19 cellular contexts compared by ENCODE assay signal in genomic region chr10:63171255-63171654, GRCh38. TPM values are rescaled to one million over a fixed set of nuclear protein-coding genes. Genes with fewer than 3 reads are reported as not detected.
DNase-seq lines count a peak whose midpoint lies in the region; ATAC-seq and TF ChIP-seq lines count a peak whose summit lies in the region.
"Had no signal": no experiment of that assay in that cellular context is flagged by ENCODE, and none has a peak within 500 bp of the region (broad histone marks: within the 10 kb centered on the region; RNA-seq: fewer than 3 reads in every experiment).

No MANE protein-coding gene starts in this region.

- no peaks in the 10 kb centered on the region for H3K27me3 Mint-ChIP-seq in activated CD4-positive, alpha-beta memory T cell treated with anti-CD3 and anti-CD28 coated beads, Interleukin-2, amount 10 ng/mL, durations not matched to agents 7 days and 5 days
- H3K27me3 Mint-ChIP-seq in activated CD4-positive, alpha-beta memory T cell treated with anti-CD3 and anti-CD28 coated beads for 36 hours: no peaks in the 10 kb centered on the region
- no peaks in the 10 kb centered on the region for H3K27me3 Mint-ChIP-seq in IgD-negative memory B cell
- no peaks in the 10 kb centered on the region for H3K27me3 Mint-ChIP-seq in activated T-helper 2 cell treated with anti-CD3 and anti-CD28 coated beads, Interferon-gamma antibody, Interleukin-2, Interleukin-4, amounts not matched to agents 10 μg/mL and 5 μg/mL and 100 μg/mL, durations not matched to agents 14 hours and 24 hours and 36 hours (ENCODE audit: low read depth)

- H3K4me1 ChIP-seq in cardiac muscle cell (ENCODE audit: low read depth) (peaks cover 33% of the 10 kb centered on the region), smooth muscle cell (ENCODE audit: low read depth) (no peaks in the 10 kb centered on the region)

- ATAC-seq in GM21825 (IDR thresholded peaks at IDR 0.05; ENCODE audit: unreplicated experiment): no peak
- ATAC-seq: GM23338, left lobe of liver, right lobe of liver had no signal

- peak overlapping the region; percentile 45 for H3K27ac Mint-ChIP-seq in activated CD4-positive, alpha-beta memory T cell treated with anti-CD3 and anti-CD28 coated beads, Interleukin-2, amount 10 ng/mL, durations not matched to agents 7 days and 5 days
- H3K27ac Mint-ChIP-seq in activated CD4-positive, alpha-beta memory T cell treated with anti-CD3 and anti-CD28 coated beads for 36 hours: no peak overlapping the region
- peak overlapping the region in 2 of 3 donors; percentile 35 to 39 for H3K27ac Mint-ChIP-seq in IgD-negative memory B cell
- H3K27ac Mint-ChIP-seq in activated T-helper 2 cell treated with anti-CD3 and anti-CD28 coated beads, Interferon-gamma antibody, Interleukin-2, Interleukin-4, amounts not matched to agents 10 μg/mL and 5 μg/mL and 100 μg/mL, durations not matched to agents 14 hours and 24 hours and 36 hours: no peak overlapping the region
- H3K27ac Mint-ChIP-seq: GM23338 had no signal

- no peak overlapping the region for H3K4me2 ChIP-seq in smooth muscle cell
- H3K4me2 ChIP-seq: BLaER1, GM23338 had no signal

- no peak for TF ChIP-seq CTCF in cardiac muscle cell (IDR thresholded peaks at IDR 0.05; ENCODE audit: low read depth, low read length)
- no peak for TF ChIP-seq CTCF in smooth muscle cell (IDR thresholded peaks at IDR 0.05; ENCODE audit: borderline replicate concordance, insufficient read depth, poor library complexity, severe bottlenecking)

- H3K79me2 ChIP-seq in smooth muscle cell (ENCODE audit: low read depth): peaks cover 8% of the 10 kb centered on the region

- peaks cover 81% of the 10 kb centered on the region for H3K36me3 Mint-ChIP-seq in activated CD4-positive, alpha-beta memory T cell treated with anti-CD3 and anti-CD28 coated beads, Interleukin-2, amount 10 ng/mL, durations not matched to agents 7 days and 5 days (ENCODE audit: low read depth)
- peaks cover 48% of the 10 kb centered on the region for H3K36me3 Mint-ChIP-seq in activated CD4-positive, alpha-beta memory T cell treated with anti-CD3 and anti-CD28 coated beads for 36 hours
- peaks cover 6% of the 10 kb centered on the region for H3K36me3 Mint-ChIP-seq in IgD-negative memory B cell
- peaks cover 79% of the 10 kb centered on the region for H3K36me3 Mint-ChIP-seq in activated T-helper 2 cell treated with anti-CD3 and anti-CD28 coated beads, Interferon-gamma antibody, Interleukin-2, Interleukin-4, amounts not matched to agents 10 μg/mL and 5 μg/mL and 100 μg/mL, durations not matched to agents 14 hours and 24 hours and 36 hours (ENCODE audit: low read depth)

- H3K4me3 ChIP-seq in cardiac muscle cell: no peak overlapping the region
- H3K4me3 ChIP-seq in smooth muscle cell: no peak overlapping the region
- H3K4me3 ChIP-seq: BLaER1, GM23338, right lobe of liver, stomach had no signal

- H3F3A ChIP-seq in smooth muscle cell (ENCODE audit: low read depth): peaks cover 5% of the 10 kb centered on the region

- H3K4me1 Mint-ChIP-seq in activated CD4-positive, alpha-beta memory T cell treated with anti-CD3 and anti-CD28 coated beads, Interleukin-2, amount 10 ng/mL, durations not matched to agents 7 days and 5 days: peaks cover 66% of the 10 kb centered on the region
- peaks cover 47% of the 10 kb centered on the region for H3K4me1 Mint-ChIP-seq in activated CD4-positive, alpha-beta memory T cell treated with anti-CD3 and anti-CD28 coated beads for 36 hours (ENCODE audit: low read depth)
- H3K4me1 Mint-ChIP-seq in IgD-negative memory B cell: peaks cover 21 to 33% (median 22%) of the 10 kb centered on the region in 3 donors
- H3K4me1 Mint-ChIP-seq in activated T-helper 2 cell treated with anti-CD3 and anti-CD28 coated beads, Interferon-gamma antibody, Interleukin-2, Interleukin-4, amounts not matched to agents 10 μg/mL and 5 μg/mL and 100 μg/mL, durations not matched to agents 14 hours and 24 hours and 36 hours (ENCODE audit: low read depth): peaks cover 55% of the 10 kb centered on the region

- no peak overlapping the region for H3K4me3 Mint-ChIP-seq in activated CD4-positive, alpha-beta memory T cell treated with anti-CD3 and anti-CD28 coated beads, Interleukin-2, amount 10 ng/mL, durations not matched to agents 7 days and 5 days
- H3K4me3 Mint-ChIP-seq in activated CD4-positive, alpha-beta memory T cell treated with anti-CD3 and anti-CD28 coated beads for 36 hours: no peak overlapping the region
- no peak overlapping the region for H3K4me3 Mint-ChIP-seq in IgD-negative memory B cell
- H3K4me3 Mint-ChIP-seq in activated T-helper 2 cell treated with anti-CD3 and anti-CD28 coated beads, Interferon-gamma antibody, Interleukin-2, Interleukin-4, amounts not matched to agents 10 μg/mL and 5 μg/mL and 100 μg/mL, durations not matched to agents 14 hours and 24 hours and 36 hours (ENCODE audit: low read depth): no peak overlapping the region
- H3K4me3 Mint-ChIP-seq: GM23338 had no signal

- H2AFZ ChIP-seq in smooth muscle cell (ENCODE audit: low read depth): no peak overlapping the region
- H2AFZ ChIP-seq: GM23338 had no signal

- 71% methylated on average over 1 of the region's 1 CpG for WGBS in smooth muscle cell (ENCODE audit: low lambda C conversion rate)

- H3K9ac ChIP-seq in smooth muscle cell (ENCODE audit: low read depth): no peak overlapping the region
- H3K9ac ChIP-seq: BLaER1 had no signal

- no peak for DNase-seq in activated CD4-positive, alpha-beta memory T cell treated with anti-CD3 and anti-CD28 coated beads, Interleukin-2, amount 10 ng/mL, durations not matched to agents 7 days and 5 days
- DNase-seq in activated CD4-positive, alpha-beta memory T cell treated with anti-CD3 and anti-CD28 coated beads for 36 hours: no peak
- DNase-seq in cardiac muscle cell (ENCODE audit: low read depth in 1 of 2, low spot score in 1 of 2) (peak in 1 of 2 donors; percentile 61), smooth muscle cell (lab: John Stamatoyannopoulos, UW; ENCODE audit: unreplicated experiment) (no peak), foreskin melanocyte (no peak)
- no peak for DNase-seq in activated T-helper 2 cell treated with anti-CD3 and anti-CD28 coated beads, Interferon-gamma antibody, Interleukin-2, Interleukin-4, amounts not matched to agents 10 μg/mL and 5 μg/mL and 100 μg/mL, durations not matched to agents 14 hours and 24 hours and 36 hours (ENCODE audit: low spot score)
- DNase-seq: activated CD4-positive, alpha-beta T cell treated with anti-CD3 and anti-CD28 coated beads, Interleukin-2, amount 50 U/mL, for 48 hours; anterior cingulate cortex; effector memory CD4-positive, alpha-beta T cell; NCI-H1417 treated with DMSO at 0.1 percent for 48 hours; NCI-H524 treated with DMSO at 0.1 percent for 48 hours; right lobe of liver; stomach had no signal

- H3K27me3 ChIP-seq in cardiac muscle cell: no peaks in the 10 kb centered on the region
- H3K27me3 ChIP-seq in smooth muscle cell (ENCODE audit: low read depth): no peaks in the 10 kb centered on the region
- H3K27me3 ChIP-seq: BLaER1, right lobe of liver, stomach had no signal

- H3K9me3 ChIP-seq in cardiac muscle cell (ENCODE audit: low read depth): no peaks in the 10 kb centered on the region
- no peaks in the 10 kb centered on the region for H3K9me3 ChIP-seq in smooth muscle cell (replicated peaks; ENCODE audit: low read depth)
- H3K9me3 ChIP-seq: BLaER1, right lobe of liver, stomach had no signal

- CTCF ChIA-PET in activated CD4-positive, alpha-beta memory T cell treated with anti-CD3 and anti-CD28 coated beads, Interleukin-2, amount 10 ng/mL, durations not matched to agents 7 days and 5 days (lab: Charles Lee): interaction anchor here (8.1 kb wide), 1 partner anchor 547 kb away, joined by 189 read pairs; no protein-coding TSS in a partner anchor
- CTCF ChIA-PET in activated CD4-positive, alpha-beta memory T cell treated with anti-CD3 and anti-CD28 coated beads for 36 hours (lab: Charles Lee): interaction anchor here (1.0 to 8.7 kb wide), 5 partner anchors 16 to 549 kb away, joined by 3 to 139 read pairs (median 3); no protein-coding TSS in a partner anchor

- POLR2A ChIA-PET in activated CD4-positive, alpha-beta memory T cell treated with anti-CD3 and anti-CD28 coated beads, Interleukin-2, amount 10 ng/mL, durations not matched to agents 7 days and 5 days (lab: Charles Lee): interaction anchor here (0.9 to 1.0 kb wide), 3 partner anchors 38 to 460 kb away, joined by 3 read pairs; partner anchors contain the start of gene NRBF2
- POLR2A ChIA-PET in activated CD4-positive, alpha-beta memory T cell treated with anti-CD3 and anti-CD28 coated beads for 36 hours (lab: Charles Lee): no interaction called here

- H3K9me3 Mint-ChIP-seq in activated CD4-positive, alpha-beta memory T cell treated with anti-CD3 and anti-CD28 coated beads, Interleukin-2, amount 10 ng/mL, durations not matched to agents 7 days and 5 days: no peaks in the 10 kb centered on the region
- H3K9me3 Mint-ChIP-seq in activated CD4-positive, alpha-beta memory T cell treated with anti-CD3 and anti-CD28 coated beads for 36 hours: no peaks in the 10 kb centered on the region
- no peaks in the 10 kb centered on the region for H3K9me3 Mint-ChIP-seq in IgD-negative memory B cell
- H3K9me3 Mint-ChIP-seq in activated T-helper 2 cell treated with anti-CD3 and anti-CD28 coated beads, Interferon-gamma antibody, Interleukin-2, Interleukin-4, amounts not matched to agents 10 μg/mL and 5 μg/mL and 100 μg/mL, durations not matched to agents 14 hours and 24 hours and 36 hours: no peaks in the 10 kb centered on the region
- H3K9me3 Mint-ChIP-seq: GM23338 had no signal

- H4K20me1 ChIP-seq in smooth muscle cell (ENCODE audit: low read depth): no peaks in the 10 kb centered on the region

- intact Hi-C loops in activated CD4-positive, alpha-beta memory T cell treated with anti-CD3 and anti-CD28 coated beads for 36 hours (cut with micrococcal nuclease): loop anchor here (5.0 kb wide), 3 partner anchors 319 to 401 kb away; partner anchors contain the start of gene REEP3
- intact Hi-C loops in activated T-helper 2 cell treated with anti-CD3 and anti-CD28 coated beads, Interferon-gamma antibody, Interleukin-2, Interleukin-4, amounts not matched to agents 10 μg/mL and 5 μg/mL and 100 μg/mL, durations not matched to agents 14 hours and 24 hours and 36 hours (cut with micrococcal nuclease): loop anchor here (2.0 to 5.0 kb wide), 4 partner anchors 319 to 536 kb away; no protein-coding TSS in a partner anchor

- H3K36me3 ChIP-seq in cardiac muscle cell (peaks cover 45% of the 10 kb centered on the region), smooth muscle cell (ENCODE audit: low read depth) (peaks cover 15% of the 10 kb centered on the region)

- H3K27ac ChIP-seq in cardiac muscle cell: peak overlapping the region; percentile 85
- H3K27ac ChIP-seq in smooth muscle cell (ENCODE audit: low read depth): peak overlapping the region; percentile 2
- H3K27ac ChIP-seq: BLaER1, right lobe of liver, RWPE1 had no signal

RNA-seq across cellular contexts. Expression of gene NRBF2, which starts 38.1 kb away (rescaled TPM):
- total RNA-seq in activated CD4-positive, alpha-beta memory T cell treated with anti-CD3 and anti-CD28 coated beads, Interleukin-2, amount 10 ng/mL, durations not matched to agents 7 days and 5 days: 10 to 100 TPM; 25.1 to 26.8 TPM
- 10 to 100 TPM; 21.3 to 21.7 TPM for total RNA-seq in activated CD4-positive, alpha-beta memory T cell treated with anti-CD3 and anti-CD28 coated beads for 36 hours
- polyA plus RNA-seq in IgD-negative memory B cell (24.2 TPM), cardiac muscle cell (25.2 and 28.1 TPM in 2 replicates), smooth muscle cell (48.0 and 61.9 TPM in 2 replicates)
- total RNA-seq in cardiac muscle cell (16.1 and 16.4 TPM in 2 replicates), smooth muscle cell (65.5 and 69.2 TPM in 2 replicates)
- total RNA-seq in activated T-helper 2 cell treated with anti-CD3 and anti-CD28 coated beads, Interferon-gamma antibody, Interleukin-2, Interleukin-4, amounts not matched to agents 10 μg/mL and 5 μg/mL and 100 μg/mL, durations not matched to agents 14 hours and 24 hours and 36 hours: 32.2 and 32.7 TPM in 2 replicates

Comparison
In these comparisons a context has a peak if more than half of its experiments do, and no peak if none do; other contexts are left out.
1. H3K27ac Mint-ChIP-seq: peak in activated CD4-positive, alpha-beta memory T cell treated with anti-CD3 and anti-CD28 coated beads, Interleukin-2, amount 10 ng/mL, durations not matched to agents 7 days and 5 days (single experiment) and IgD-negative memory B cell (2 of 3); none in activated CD4-positive, alpha-beta memory T cell treated with anti-CD3 and anti-CD28 coated beads for 36 hours (single experiment) and activated T-helper 2 cell treated with anti-CD3 and anti-CD28 coated beads, Interferon-gamma antibody, Interleukin-2, Interleukin-4, amounts not matched to agents 10 μg/mL and 5 μg/mL and 100 μg/mL, durations not matched to agents 14 hours and 24 hours and 36 hours (single experiment).